ENCODE assay signal across 9 cellular contexts in genomic region chr1:9164537-9164910, GRCh38. TPM values are rescaled to one million over a fixed set of nuclear protein-coding genes. Genes with fewer than 3 reads are reported as not detected.
DNase-seq lines count a peak whose midpoint lies in the region; ATAC-seq and TF ChIP-seq lines count a peak whose summit lies in the region.
"Had no signal": no experiment of that assay in that cellular context is flagged by ENCODE, and none has a peak within 500 bp of the region (broad histone marks: within the 10 kb centered on the region; RNA-seq: fewer than 3 reads in every experiment).

No MANE protein-coding gene starts in this region.

- ATAC-seq in HG03196 (IDR thresholded peaks at IDR 0.05; ENCODE audit: unreplicated experiment) (no peak), GM18868 (IDR thresholded peaks at IDR 0.05; ENCODE audit: unreplicated experiment) (no peak)

- no peak overlapping the region for H3K4me3 ChIP-seq in SJSA1
- no peak overlapping the region for H3K4me3 ChIP-seq in fibroblast of mammary gland (ENCODE audit: control insufficient read depth, low read depth, low read length)
- no peak overlapping the region for H3K4me3 ChIP-seq in skeletal muscle tissue (ENCODE audit: low read length in 3 of 3)

- TF ChIP-seq CTCF in Calu3 (IDR thresholded peaks at IDR 0.05; ENCODE audit: unreplicated experiment) = no peak
- TF ChIP-seq CTCF in fibroblast of mammary gland (conservative IDR thresholded peaks at IDR 0.05; ENCODE audit: control insufficient read depth, insufficient read depth, low read depth, low read length) = no peak

- H3K36me3 ChIP-seq in SJSA1 (no peaks in the 10 kb centered on the region; the same call in none of the 2 replicates), skeletal muscle tissue (ENCODE audit: control insufficient read depth in 3 of 3, insufficient read depth in 3 of 3, low read length in 3 of 3) (no peaks in the 10 kb centered on the region)

- H3K9me3 ChIP-seq in SJSA1 (replicated peaks) = no peaks in the 10 kb centered on the region
- no peaks in the 10 kb centered on the region for H3K9me3 ChIP-seq in skeletal muscle tissue (ENCODE audit: control insufficient read depth in 3 of 3, low read length in 3 of 3)

- H3K9me3 Mint-ChIP-seq in Calu3 (ENCODE audit: low read depth, unreplicated experiment) = no peaks in the 10 kb centered on the region

- H3K27ac ChIP-seq in SJSA1 (peak overlapping the region; percentile 77), skeletal muscle tissue (ENCODE audit: low read depth, low read length) (peak overlapping the region; percentile 84)

- peaks cover 13% of the 10 kb centered on the region for H3K36me3 Mint-ChIP-seq in Calu3 (ENCODE audit: insufficient read depth, unreplicated experiment)

- no peaks in the 10 kb centered on the region for H3K27me3 ChIP-seq in SJSA1 (replicated peaks)
- no peaks in the 10 kb centered on the region for H3K27me3 ChIP-seq in skeletal muscle tissue (ENCODE audit: control insufficient read depth in 3 of 3, insufficient read depth in 3 of 3, low read length in 3 of 3)

- H3K27ac Mint-ChIP-seq in Calu3 (ENCODE audit: unreplicated experiment) = peak overlapping the region; percentile 83

- no peaks in the 10 kb centered on the region for H3K27me3 Mint-ChIP-seq in Calu3 (ENCODE audit: unreplicated experiment)

- H3K4me3 Mint-ChIP-seq in Calu3 (ENCODE audit: low read depth, unreplicated experiment) = peak overlapping the region; percentile 36

- H3K4me1 ChIP-seq in SJSA1 (replicated peaks) (peaks cover 35% of the 10 kb centered on the region), skeletal muscle tissue (ENCODE audit: control insufficient read depth in 3 of 3, insufficient read depth in 3 of 3, low read length in 3 of 3) (peaks cover 19 to 22% (median 21%) of the 10 kb centered on the region in 3 donors)

- DNase-seq in Calu3 (no peak), SJSA1 (ENCODE audit: low read depth in 1 of 2, low spot score in 2 of 2) (peak in 1 of 2 experiments; percentile 30), fibroblast of mammary gland (ENCODE audit: low read depth) (peak; percentile 64), UCSD-AML1 (lab: John Stamatoyannopoulos, UW; ENCODE audit: unreplicated experiment) (no peak)
- no peak for DNase-seq in stimulated activated CD4-positive, alpha-beta T cell treated with anti-CD3 and anti-CD28 coated beads, Interleukin-15, amount 100 ng/mL, for 24 hours
- DNase-seq: NCI-H345 had no signal

- H3K4me1 Mint-ChIP-seq in Calu3 (ENCODE audit: low read depth, unreplicated experiment) = peaks cover 22% of the 10 kb centered on the region

- no TSS peak for BruUV-seq in Calu3 (replicated peaks; lab: Mats Ljungman, UMichigan)

- intact Hi-C loops in Calu3 (cut with micrococcal nuclease; ENCODE audit: unreplicated experiment) = no loop called here

- CTCF ChIA-PET in Calu3 (lab: Charles Lee) = interaction anchor here (0.7 to 1.0 kb wide), 2 partner anchors 16 to 284 kb away, joined by 3 to 5 read pairs; no protein-coding TSS in a partner anchor

- H3K9ac ChIP-seq in skeletal muscle tissue (ENCODE audit: low read depth in 1 of 3, low read length in 3 of 3) = peak overlapping the region in 1 of 3 donors; percentile 3

RNA-seq across cellular contexts. Expression of gene GPR157, which starts 35.6 kb away (rescaled TPM):
- 5.4 and 12.5 TPM in 2 replicates for total RNA-seq in Calu3 (2022)
- total RNA-seq in SJSA1 (2014; rRNA removed; shearing (Covaris generic)) = 6.0 and 6.5 TPM in 2 replicates
- total RNA-seq in skeletal muscle tissue = 2.6 TPM
